In the genomic region with DNA sequence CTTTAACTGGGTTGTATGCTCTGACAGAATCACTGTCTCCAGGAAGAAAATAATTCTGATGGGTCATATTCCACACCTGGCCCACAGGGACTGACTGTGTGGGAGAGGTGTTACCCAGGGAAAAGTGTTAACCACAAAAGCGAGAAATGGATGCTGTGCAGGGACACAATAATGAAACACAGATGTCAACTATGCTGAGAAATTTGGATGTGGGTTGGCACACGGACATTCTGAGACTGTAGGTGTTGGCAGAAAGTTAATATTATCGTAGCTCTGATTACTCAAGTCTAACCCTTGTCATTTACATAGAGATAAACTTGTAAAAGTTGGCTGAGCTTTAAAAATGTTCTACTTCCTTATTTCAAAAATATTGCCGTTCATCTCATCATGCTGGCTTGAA, we compare ENCODE assay signal across 23 cellular contexts. TPM values are rescaled to one million over a fixed set of nuclear protein-coding genes. Genes with fewer than 3 reads are reported as not detected.
DNase-seq lines count a peak whose midpoint lies in the region; ATAC-seq and TF ChIP-seq lines count a peak whose summit lies in the region.
"Had no signal": no experiment of that assay in that cellular context is flagged by ENCODE, and none has a peak within 500 bp of the region (broad histone marks: within the 10 kb centered on the region; RNA-seq: fewer than 3 reads in every experiment).

No MANE protein-coding gene starts in this region.

- WGBS in body of pancreas, 2 donors = 14 to 21% methylated on average over 4 of the region's 4 CpGs

- H3K27ac Mint-ChIP-seq in immature natural killer cell (no peak overlapping the region), HFFc6 (no peak overlapping the region)
- H3K27ac Mint-ChIP-seq: activated CD4-positive, alpha-beta T cell treated with anti-CD3 and anti-CD28 coated beads, Interleukin-2, amount 10 ng/mL, durations not matched to agents 24 days and 14 days; activated CD8-positive, alpha-beta memory T cell treated with anti-CD3 and anti-CD28 coated beads, Interleukin-2, amount 10 ng/mL, durations not matched to agents 7 days and 5 days; activated naive CD8-positive, alpha-beta T cell treated with anti-CD3 and anti-CD28 coated beads, Interleukin-2, amount 50 U/mL, for 24 hours had no signal

- ATAC-seq in body of pancreas = peak; percentile 70
- ATAC-seq in lower lobe of right lung = peak; percentile 15 to 57
- ATAC-seq: activated CD8-positive, alpha-beta memory T cell treated with anti-CD3 and anti-CD28 coated beads, Interleukin-2, amount 10 ng/mL, durations not matched to agents 7 days and 5 days; activated naive CD8-positive, alpha-beta T cell treated with anti-CD3 and anti-CD28 coated beads, Interleukin-2, amount 50 U/mL, for 24 hours had no signal

- intact Hi-C loops in body of pancreas (cut with DNase I) (no loop called here), lower lobe of right lung (cut with DNase I) (no loop called here)

- no peaks in the 10 kb centered on the region for H3K27me3 ChIP-seq in body of pancreas
- no peaks in the 10 kb centered on the region for H3K27me3 ChIP-seq in lower lobe of right lung (ENCODE audit: low read depth)
- H3K27me3 ChIP-seq in H7 (ENCODE audit: control insufficient read depth, insufficient read depth, low read length) = no peaks in the 10 kb centered on the region

- H3K4me3 ChIP-seq in body of pancreas = no peak overlapping the region
- H3K4me3 ChIP-seq in lower lobe of right lung = no peak overlapping the region
- H3K4me3 ChIP-seq in H7 (ENCODE audit: insufficient read depth, low read depth, low read length) = no peak overlapping the region
- H3K4me3 ChIP-seq: coronary artery had no signal

- no peak for TF ChIP-seq POLR2A in body of pancreas (IDR thresholded peaks at IDR 0.05)

- no peak overlapping the region for H3K4me3 Mint-ChIP-seq in immature natural killer cell
- no peak overlapping the region for H3K4me3 Mint-ChIP-seq in HFFc6
- H3K4me3 Mint-ChIP-seq: activated CD4-positive, alpha-beta T cell treated with anti-CD3 and anti-CD28 coated beads, Interleukin-2, amount 10 ng/mL, durations not matched to agents 24 days and 14 days; activated CD8-positive, alpha-beta memory T cell treated with anti-CD3 and anti-CD28 coated beads, Interleukin-2, amount 10 ng/mL, durations not matched to agents 7 days and 5 days; activated naive CD8-positive, alpha-beta T cell treated with anti-CD3 and anti-CD28 coated beads, Interleukin-2, amount 50 U/mL, for 24 hours; brain; neural crest cell had no signal

- H3K9me3 ChIP-seq in body of pancreas (no peaks in the 10 kb centered on the region), lower lobe of right lung (no peaks in the 10 kb centered on the region)

- H3K9me3 Mint-ChIP-seq in immature natural killer cell (peaks cover 0 to 2% (median 0%) of the 10 kb centered on the region in 6 donors), HFFc6 (no peaks in the 10 kb centered on the region)
- H3K9me3 Mint-ChIP-seq: activated CD4-positive, alpha-beta T cell treated with anti-CD3 and anti-CD28 coated beads, Interleukin-2, amount 10 ng/mL, durations not matched to agents 24 days and 14 days; activated naive CD8-positive, alpha-beta T cell treated with anti-CD3 and anti-CD28 coated beads, Interleukin-2, amount 50 U/mL, for 24 hours; neural crest cell had no signal

- H3K4me1 Mint-ChIP-seq in immature natural killer cell (no peaks in the 10 kb centered on the region), HFFc6 (ENCODE audit: low read depth) (no peaks in the 10 kb centered on the region)
- H3K4me1 Mint-ChIP-seq: activated naive CD8-positive, alpha-beta T cell treated with anti-CD3 and anti-CD28 coated beads, Interleukin-2, amount 50 U/mL, for 24 hours; brain; neural crest cell had no signal

- H3K27me3 Mint-ChIP-seq in immature natural killer cell (ENCODE audit: low read depth in 3 of 3) (peaks cover 0 to 7% (median 0%) of the 10 kb centered on the region in 3 donors), HFFc6 (ENCODE audit: insufficient read depth) (peaks cover 6% of the 10 kb centered on the region; the same call in 1 of the 2 replicates)

- no peak for TF ChIP-seq CTCF in body of pancreas (IDR thresholded peaks at IDR 0.05)
- TF ChIP-seq CTCF in lower lobe of right lung (IDR thresholded peaks at IDR 0.05) = no peak
- no peak for TF ChIP-seq CTCF in HFFc6 (IDR thresholded peaks at IDR 0.05)

- H3K36me3 Mint-ChIP-seq in immature natural killer cell (no peaks in the 10 kb centered on the region), HFFc6 (ENCODE audit: low read depth) (no peaks in the 10 kb centered on the region)
- H3K36me3 Mint-ChIP-seq: activated CD8-positive, alpha-beta memory T cell treated with anti-CD3 and anti-CD28 coated beads, Interleukin-2, amount 10 ng/mL, durations not matched to agents 7 days and 5 days; brain had no signal

- DNase-seq in SIG-M5 treated with dmso at 0.1 percent for 504 hours (lab: John Stamatoyannopoulos, UW; ENCODE audit: unreplicated experiment) = peak; percentile 16
- no peak for DNase-seq in SIG-M5 (lab: John Stamatoyannopoulos, UW)
- DNase-seq in body of pancreas = peak in 2 of 4 donors; percentile 10 to 39
- no peak for DNase-seq in lower lobe of right lung
- DNase-seq in superior temporal gyrus (ENCODE audit: extremely low spot score) = peak; percentile 10
- DNase-seq in immature natural killer cell = no peak
- no peak for DNase-seq in HFFc6
- no peak for DNase-seq in H7
- DNase-seq: activated CD4-positive, alpha-beta T cell treated with anti-CD3 and anti-CD28 coated beads, Interleukin-2, amount 10 ng/mL, durations not matched to agents 24 days and 14 days; activated CD8-positive, alpha-beta memory T cell treated with anti-CD3 and anti-CD28 coated beads, Interleukin-2, amount 10 ng/mL, durations not matched to agents 7 days and 5 days; activated naive CD8-positive, alpha-beta T cell treated with anti-CD3 and anti-CD28 coated beads, Interleukin-2, amount 50 U/mL, for 24 hours; DMS79 treated with DMSO at 0.1 percent for 48 hours; HCEC 1CT; NCI-H1105; NCI-H2029 treated with DMSO at 0.1 percent for 48 hours; NCI-H446 treated with DMSO at 0.1 percent for 48 hours; NK-92 treated with Interleukin-12 subunit alpha and Interleukin-12 subunit beta, amount 100 ng/mL, for 24 hours; stimulated activated CD4-positive, alpha-beta T cell treated with anti-CD3 and anti-CD28 coated beads, Interleukin-4, amount 100 ng/mL, for 1 hour had no signal

- H3K36me3 ChIP-seq in body of pancreas (replicated peaks in 1 of 2; ENCODE audit: insufficient read depth in 1 of 2, low read depth in 2 of 2) = no peaks in the 10 kb centered on the region
- H3K36me3 ChIP-seq in lower lobe of right lung = peaks cover 10% of the 10 kb centered on the region
- no peaks in the 10 kb centered on the region for H3K36me3 ChIP-seq in H7 (replicated peaks; ENCODE audit: control insufficient read depth, insufficient read depth, low read length)

- H3K27ac ChIP-seq in body of pancreas (peak overlapping the region in 2 of 4 donors; percentile 47 to 81), lower lobe of right lung (peak overlapping the region; percentile 34)
- H3K27ac ChIP-seq: coronary artery had no signal

- H3K4me1 ChIP-seq in body of pancreas (peaks cover 25% of the 10 kb centered on the region), lower lobe of right lung (peaks cover 5% of the 10 kb centered on the region)

RNA-seq across cellular contexts. Expression of a gene that starts 19.6 kb away (rescaled TPM):
- total RNA-seq in body of pancreas = 1 to 10 TPM in 1 of 2 donors, under 1 TPM in 1; 0.66 to 2.3 TPM
- total RNA-seq in lower lobe of right lung = 62.1 TPM
- not detected for polyA plus RNA-seq in immature natural killer cell
- total RNA-seq in HFFc6 (2021; fragmentation: NEBNext Ultra II Directional; extraction: Animal tissue kit (Norgen Biotek cat#: 25700)) = under 1 TPM in 1 of 6 experiments, not detected in 5; 0.06 TPM
- total RNA-seq in H7 (2014; rRNA removed; shearing (Covaris generic)) = 1.0 and 1.7 TPM in 2 replicates
- total RNA-seq: A172; activated CD4-positive, alpha-beta T cell treated with anti-CD3 and anti-CD28 coated beads, Interleukin-2, amount 10 ng/mL, durations not matched to agents 24 days and 14 days; neural crest cell; pulmonary artery endothelial cell had no signal

Comparison
In these comparisons a context has a peak if more than half of its experiments do, and no peak if none do; other contexts are left out.
1. DNase-seq: peak in SIG-M5 treated with dmso at 0.1 percent for 504 hours (single experiment) and superior temporal gyrus (single experiment); none in SIG-M5 (single experiment), lower lobe of right lung (single experiment), immature natural killer cell (0 of 3), HFFc6 (single experiment) and H7 (single experiment).
2. RNA of a gene that starts 19.6 kb away (total RNA-seq): 62.1 TPM in lower lobe of right lung (single experiment); 0.66 to 2.3 TPM in body of pancreas, 1.0 to 1.7 TPM in H7 and 0.06 TPM in HFFc6; every median in the first group is over 10 times any median in the second.